Comparison of ENCODE assay signal across 12 cellular contexts in the genomic region with DNA sequence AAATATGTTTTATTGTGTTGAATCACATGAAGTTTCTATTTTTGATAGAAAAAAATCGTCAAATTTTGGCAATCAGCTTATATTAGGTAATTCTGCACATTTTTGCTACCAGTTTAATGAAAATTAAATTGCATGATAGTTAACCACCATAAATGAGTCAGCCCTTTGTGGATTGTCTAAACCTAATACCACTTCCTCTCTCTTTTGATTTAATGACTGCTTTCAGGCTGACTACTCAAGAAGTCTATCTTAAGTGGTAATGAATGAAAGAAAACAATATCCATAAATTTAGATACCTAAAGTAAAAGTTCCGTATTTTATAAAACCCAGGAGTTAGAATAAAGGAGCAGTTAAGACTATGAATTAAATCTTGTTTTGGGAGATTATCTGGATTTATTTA.
DNase-seq lines count a peak whose midpoint lies in the region; ATAC-seq lines count a peak whose summit lies in the region.
"Had no signal": no experiment of that assay in that cellular context is flagged by ENCODE, and none has a peak within 500 bp of the region (broad histone marks: within the 10 kb centered on the region; RNA-seq: fewer than 3 reads in every experiment).

No MANE protein-coding gene starts in this region.

- ATAC-seq in GM21529 (IDR thresholded peaks at IDR 0.05; ENCODE audit: unreplicated experiment) (peak; percentile 67), HG03139 (IDR thresholded peaks at IDR 0.05; ENCODE audit: unreplicated experiment) (no peak)
- ATAC-seq: gastrocnemius medialis had no signal

- peak; percentile 14 for DNase-seq in ELR (ENCODE audit: low read depth)
- DNase-seq in NOMO-1 treated with DMSO at 0.1 percent for 48 hours (lab: John Stamatoyannopoulos, UW; ENCODE audit: unreplicated experiment): peak; percentile 89
- DNase-seq in fibroblast of peridontal ligament (ENCODE audit: extremely low read depth): peak; percentile 17
- no peak for DNase-seq in stimulated activated CD4-positive, alpha-beta T cell treated with anti-CD3 and anti-CD28 coated beads, Interleukin-15, amount 100 ng/mL, for 24 hours
- no peak for DNase-seq in glomerular visceral epithelial cell (ENCODE audit: extremely low spot score)
- no peak for DNase-seq in NCI-H2227 treated with DMSO at 0.1 percent for 48 hours (lab: John Stamatoyannopoulos, UW)
- DNase-seq: amniotic stem cell, gastrocnemius medialis, NCI-H2171, spleen had no signal

Comparison
In these comparisons a context has a peak if more than half of its experiments do, and no peak if none do; other contexts are left out.
1. DNase-seq: peak in ELR (single experiment), NOMO-1 treated with DMSO at 0.1 percent for 48 hours (single experiment) and fibroblast of peridontal ligament (single experiment); none in stimulated activated CD4-positive, alpha-beta T cell treated with anti-CD3 and anti-CD28 coated beads, Interleukin-15, amount 100 ng/mL, for 24 hours (single experiment), glomerular visceral epithelial cell (single experiment) and NCI-H2227 treated with DMSO at 0.1 percent for 48 hours (single experiment).